Comparison of ENCODE assay signal across 30 cellular contexts in the genomic region with DNA sequence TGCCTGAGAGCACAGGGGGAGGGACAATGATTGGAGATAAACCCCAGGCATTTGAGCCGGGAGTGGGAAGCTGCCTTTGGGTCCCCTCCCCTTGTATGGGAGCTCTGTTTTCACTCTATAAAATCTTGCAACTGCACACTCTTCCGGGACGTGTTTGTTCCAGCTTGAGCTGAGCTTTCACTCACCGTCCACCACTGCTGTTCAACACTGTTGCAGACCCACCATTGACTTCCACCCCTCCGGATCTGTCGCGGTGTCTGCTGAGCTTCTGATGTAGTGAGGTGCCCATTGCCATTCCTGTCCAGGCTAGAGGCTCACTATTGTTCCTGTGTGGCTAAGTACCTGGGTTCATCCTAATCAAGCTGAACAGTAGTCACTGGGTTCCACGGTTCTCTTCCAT.
"Had no signal": no experiment of that assay in that cellular context is flagged by ENCODE, and none has a peak within 500 bp of the region (broad histone marks: within the 10 kb centered on the region; RNA-seq: fewer than 3 reads in every experiment).

No MANE protein-coding gene starts in this region.

- H3K4me1 ChIP-seq: ascending aorta had no signal

- H3K4me3 ChIP-seq: ascending aorta, cardiac muscle cell had no signal

- ATAC-seq: activated CD8-positive, alpha-beta T cell treated with anti-CD3 and anti-CD28 coated beads for 36 hours; activated naive CD8-positive, alpha-beta T cell treated with anti-CD3 and anti-CD28 coated beads, Interleukin-2, amount 50 U/mL, for 24 hours had no signal

- H3K9me3 ChIP-seq: ascending aorta had no signal

- H3K36me3 ChIP-seq: ascending aorta, cardiac muscle cell had no signal

- H3K27ac ChIP-seq: ascending aorta, cardiac muscle cell, VCaP had no signal

- FAIRE-seq: bronchial epithelial cell, TTC549 had no signal

- DNase-seq: activated B cell treated with CpG ODN at 0.5 μM for 24 hours; activated CD4-positive, alpha-beta memory T cell treated with anti-CD3 and anti-CD28 coated beads for 36 hours; activated CD4-positive, alpha-beta T cell treated with anti-CD3 and anti-CD28 coated beads for 4 hours; activated CD4-positive, alpha-beta T cell treated with anti-CD3 and anti-CD28 coated beads, Interleukin-2, amount 10 ng/mL, durations not matched to agents 24 days and 14 days; activated CD4-positive, alpha-beta T cell treated with anti-CD3 and anti-CD28 coated beads, Interleukin-2, amount 50 U/mL, for 1 hour; activated CD4-positive, alpha-beta T cell treated with anti-CD3 and anti-CD28 coated beads, Interleukin-2, amount 50 U/mL, for 4 hours; activated CD4-positive, CD25-positive, alpha-beta regulatory T cell treated with anti-CD3 and anti-CD28 coated beads, Interleukin-2, amount 50 U/mL, for 72 hours; activated CD8-positive, alpha-beta memory T cell treated with anti-CD3 and anti-CD28 coated beads, Interleukin-2, amount 50 U/mL, for 4 hours; activated CD8-positive, alpha-beta T cell treated with anti-CD3 and anti-CD28 coated beads for 36 hours; activated effector memory CD4-positive, alpha-beta T cell treated with Interleukin-2 at 50 U/mL for 16 hours; activated gamma-delta T cell; activated naive CD4-positive, alpha-beta T cell treated with anti-CD3 and anti-CD28 coated beads, Interleukin-2, amount 10 ng/mL, durations not matched to agents 7 days and 5 days; activated naive CD4-positive, alpha-beta T cell treated with Interleukin-2 at 50 U/mL for 16 hours; activated naive CD8-positive, alpha-beta T cell treated with anti-CD3 and anti-CD28 coated beads, Interleukin-2, amount 10 ng/mL, durations not matched to agents 7 days and 5 days; activated naive CD8-positive, alpha-beta T cell treated with anti-CD3 and anti-CD28 coated beads, Interleukin-2, amount 50 U/mL, for 24 hours; activated T-cell treated with anti-CD3 and anti-CD28 coated beads for 4 hours; activated T-cell treated with anti-CD3 and anti-CD28 coated beads, Interleukin-2, amount 50 U/mL, for 1 hour; activated T-cell treated with anti-CD3 and anti-CD28 coated beads, Interleukin-2, amount 50 U/mL, for 48 hours; amygdala; anterior cingulate cortex; caudate nucleus; cerebellar nuclear complex; T-helper 1 cell; T-helper 2 cell; T-helper 9 cell had no signal

- H3K27me3 ChIP-seq: ascending aorta, cardiac muscle cell had no signal
